1 cellular context compared by ENCODE assay signal in genomic region chr14:60051690-60052324, GRCh38.
TF ChIP-seq lines count a peak whose summit lies in the region.

No MANE protein-coding gene starts in this region.

TF ChIP-seq in GM12878, 131 proteins besides CTCF, POLR2A, EP300 and RAD21:
- TF ChIP-seq YY1 (IDR thresholded peaks at IDR 0.05; ENCODE audit: low read depth, low read length) (peak; percentile 51; the same call in 1 of the 2 replicates), MAX (IDR thresholded peaks at IDR 0.05; ENCODE audit: low read depth, low read length) (no peak), RUNX3 (IDR thresholded peaks at IDR 0.05; ENCODE audit: low read length) (peak; percentile 77), IKZF2 (IDR thresholded peaks at IDR 0.05) (0 out of 4 replicates have a peak, but pooled peaks of 1 of the 2 experiments have one; percentile 14)
